Comparison of ENCODE assay signal across 7 cellular contexts in genomic region chr6:27495386-27496135, GRCh38. TPM values are rescaled to one million over a fixed set of nuclear protein-coding genes. Genes with fewer than 3 reads are reported as not detected.
DNase-seq lines count a peak whose midpoint lies in the region; ATAC-seq, FAIRE-seq and TF ChIP-seq lines count a peak whose summit lies in the region.

No MANE protein-coding gene starts in this region.

- peaks cover 26% of the 10 kb centered on the region for H3K27me3 Mint-ChIP-seq in activated CD4-positive, alpha-beta T cell treated with anti-CD3 and anti-CD28 coated beads for 36 hours
- H3K27me3 Mint-ChIP-seq in naive B cell, result peaks cover 34 to 59% (median 57%) of the 10 kb centered on the region in 3 donors

- no peaks in the 10 kb centered on the region for H3K79me2 ChIP-seq in endothelial cell of umbilical vein (ENCODE audit: control insufficient read depth, insufficient read depth, low read length)

- H3K9me1 ChIP-seq in endothelial cell of umbilical vein (replicated peaks; ENCODE audit: control insufficient read depth, extremely low read depth, insufficient read depth, low read length), result no peaks in the 10 kb centered on the region

- peak overlapping the region; percentile 98 for H3K4me2 ChIP-seq in endothelial cell of umbilical vein (ENCODE audit: insufficient read depth, low read length)

- DNase-seq in HS-5 (ENCODE audit: low read depth), result peak; percentile 78
- peak; percentile 89 for DNase-seq in activated CD4-positive, alpha-beta T cell treated with anti-CD3 and anti-CD28 coated beads for 36 hours
- peak; percentile 58 for DNase-seq in endothelial cell of umbilical vein (ENCODE audit: low read depth, low spot score)
- no peak for DNase-seq in naive B cell

- H4K20me1 ChIP-seq in endothelial cell of umbilical vein (replicated peaks; ENCODE audit: control insufficient read depth, extremely low read depth, insufficient read depth, low read length), result no peaks in the 10 kb centered on the region

- no peaks in the 10 kb centered on the region for H3K36me3 ChIP-seq in endothelial cell of umbilical vein (ENCODE audit: control insufficient read depth in 2 of 2, extremely low read depth in 1 of 2, insufficient read depth in 2 of 2, low read length in 2 of 2)
- H3K36me3 ChIP-seq in thymus (ENCODE audit: control insufficient read depth, insufficient read depth), result no peaks in the 10 kb centered on the region

- peak; percentile 88 for FAIRE-seq in endothelial cell of umbilical vein (lab: Jason Lieb, UNC)

- H3K9me3 ChIP-seq in endothelial cell of umbilical vein (replicated peaks; ENCODE audit: control insufficient read depth, insufficient read depth, low read length) (no peaks in the 10 kb centered on the region), thymus (ENCODE audit: control insufficient read depth) (peaks cover 1% of the 10 kb centered on the region)

- 8% methylated on average over 34 of the region's 34 CpGs for WGBS in thymus

- POLR2A ChIA-PET in activated CD4-positive, alpha-beta T cell treated with anti-CD3 and anti-CD28 coated beads for 36 hours (lab: Charles Lee), result no interaction called here
- POLR2A ChIA-PET in endothelial cell of umbilical vein (lab: Charles Lee), result interaction anchor here (0.5 kb wide), 1 partner anchor 22 kb away, joined by 5 read pairs; no protein-coding TSS in a partner anchor

- peak overlapping the region; percentile 99 for H2AFZ ChIP-seq in endothelial cell of umbilical vein (ENCODE audit: low read depth, low read length)

- dilution Hi-C loops in endothelial cell of umbilical vein (cut with MboI; ENCODE audit: extremely low pct_ligation_motif_present, low sequenced_read_pairs), result no loop called here

- H3K4me3 ChIP-seq in endothelial cell of umbilical vein (replicated peaks in 1 of 3; ENCODE audit: insufficient read depth in 1 of 3, low read depth in 1 of 3, low read length in 3 of 3), result peak overlapping the region; percentile 44 to 84 (median 82)
- H3K4me3 ChIP-seq in thymus (ENCODE audit: low read length), result peak overlapping the region; percentile 17

- H3K36me3 Mint-ChIP-seq in activated CD4-positive, alpha-beta T cell treated with anti-CD3 and anti-CD28 coated beads for 36 hours (ENCODE audit: low read depth), result peaks cover 3% of the 10 kb centered on the region
- H3K36me3 Mint-ChIP-seq in naive B cell, result peaks cover 7 to 9% of the 10 kb centered on the region in 2 donors

- H3K27me3 ChIP-seq in endothelial cell of umbilical vein (ENCODE audit: control insufficient read depth in 2 of 2, insufficient read depth in 2 of 2, low read length in 2 of 2), result peaks cover 11 to 23% of the 10 kb centered on the region in 2 experiments
- H3K27me3 ChIP-seq in thymus (ENCODE audit: control insufficient read depth, insufficient read depth), result peaks cover 22% of the 10 kb centered on the region

- peak in 1 of 2 donors; percentile 5 for TF ChIP-seq CTCF in endothelial cell of umbilical vein (IDR thresholded peaks at IDR 0.05; ENCODE audit: extremely low read depth in 1 of 2, insufficient read depth in 1 of 2, low read depth in 1 of 2, low read length in 2 of 2)

- no peaks in the 10 kb centered on the region for H3K9me3 Mint-ChIP-seq in activated CD4-positive, alpha-beta T cell treated with anti-CD3 and anti-CD28 coated beads for 36 hours (ENCODE audit: low read depth)
- peaks cover 0 to 19% (median 10%) of the 10 kb centered on the region in 7 donors for H3K9me3 Mint-ChIP-seq in naive B cell

- H3K4me3 Mint-ChIP-seq in activated CD4-positive, alpha-beta T cell treated with anti-CD3 and anti-CD28 coated beads for 36 hours, result peak overlapping the region; percentile 79
- peak overlapping the region; percentile 42 to 89 (median 77) for H3K4me3 Mint-ChIP-seq in naive B cell

- peak overlapping the region; percentile 29 for H3K27ac Mint-ChIP-seq in activated CD4-positive, alpha-beta T cell treated with anti-CD3 and anti-CD28 coated beads for 36 hours
- H3K27ac Mint-ChIP-seq in naive B cell, result peak overlapping the region in 3 of 6 donors; percentile 56 to 90 (median 66)

- intact Hi-C loops in activated CD4-positive, alpha-beta T cell treated with anti-CD3 and anti-CD28 coated beads for 36 hours (cut with DNase I, micrococcal nuclease), result loop anchor here in 1 of 2 experiments (1.0 kb wide), 1 partner anchor 16 kb away; no protein-coding TSS in a partner anchor
- intact Hi-C loops in endothelial cell of umbilical vein (cut with micrococcal nuclease), result loop anchor here (1.0 to 5.0 kb wide), 5 partner anchors 8 to 318 kb away; partner anchors contain the start of gene POM121L2

- BruUV-seq in endothelial cell of umbilical vein (replicated peaks; lab: Mats Ljungman, UMichigan), result TSS peak; percentile 100

- TF ChIP-seq POLR2A in endothelial cell of umbilical vein (IDR thresholded peaks at IDR 0.05; ENCODE audit: low read depth, low read length), result no peak

- H3K4me1 Mint-ChIP-seq in activated CD4-positive, alpha-beta T cell treated with anti-CD3 and anti-CD28 coated beads for 36 hours, result peaks cover 17% of the 10 kb centered on the region
- H3K4me1 Mint-ChIP-seq in naive B cell, result peaks cover 10 to 17% (median 10%) of the 10 kb centered on the region in 3 donors

- no peak overlapping the region for H3K27ac ChIP-seq in endothelial cell of umbilical vein (ENCODE audit: insufficient read depth, low read depth, low read length)
- H3K27ac ChIP-seq in thymus (ENCODE audit: low read depth), result no peak overlapping the region

- H3K9ac ChIP-seq in endothelial cell of umbilical vein (replicated peaks; ENCODE audit: extremely low read depth, insufficient read depth, low read length), result peak overlapping the region; percentile 60

- H3K4me1 ChIP-seq in endothelial cell of umbilical vein (ENCODE audit: control insufficient read depth, extremely low read depth, insufficient read depth, low read length) (peaks cover 7% of the 10 kb centered on the region), thymus (ENCODE audit: control insufficient read depth, insufficient read depth, low read length) (peaks cover 3% of the 10 kb centered on the region)

- CTCF ChIA-PET in activated CD4-positive, alpha-beta T cell treated with anti-CD3 and anti-CD28 coated beads for 36 hours (lab: Charles Lee), result interaction anchor here (0.6 to 1.5 kb wide), 3 partner anchors 23 to 232 kb away, joined by 3 to 5 read pairs (median 3); partner anchors contain the start of gene ZNF184
- CTCF ChIA-PET in endothelial cell of umbilical vein (lab: Charles Lee), result interaction anchor here (1.5 kb wide), 1 partner anchor 14 kb away, joined by 4 read pairs; no protein-coding TSS in a partner anchor

- ATAC-seq in GM18511 (IDR thresholded peaks at IDR 0.05; ENCODE audit: unreplicated experiment), result peak; percentile 59
- peak; percentile 90 for ATAC-seq in activated CD4-positive, alpha-beta T cell treated with anti-CD3 and anti-CD28 coated beads for 36 hours
- peak; percentile 37 to 65 for ATAC-seq in naive B cell (ENCODE audit: low read depth in 2 of 2)
- ATAC-seq in GM21723 (IDR thresholded peaks at IDR 0.05; ENCODE audit: unreplicated experiment), result no peak

TF ChIP-seq in endothelial cell of umbilical vein, 7 proteins besides CTCF, POLR2A, EP300 and RAD21:
- no peak for TF ChIP-seq POLR2AphosphoS5 (IDR thresholded peaks at IDR 0.05; ENCODE audit: insufficient read depth, low read depth, low read length)
- no peak for TF ChIP-seq GATA2 (IDR thresholded peaks at IDR 0.05; ENCODE audit: insufficient read depth, insufficient read length, low read depth, low read length)
- no peak for TF ChIP-seq EZH2 (IDR thresholded peaks at IDR 0.05; ENCODE audit: borderline replicate concordance, low read depth, low read length, severe bottlenecking)
- TF ChIP-seq JUN (IDR thresholded peaks at IDR 0.05; ENCODE audit: borderline replicate concordance, insufficient read depth, insufficient read length, low read depth), result no peak
- no peak for TF ChIP-seq MYC (IDR thresholded peaks at IDR 0.05; ENCODE audit: low read depth, low read length)

RNA-seq across cellular contexts. Expression of gene ZNF184, which starts 22.7 kb away (rescaled TPM):
- 10 to 100 TPM; 11.8 to 14.5 TPM for total RNA-seq in activated CD4-positive, alpha-beta T cell treated with anti-CD3 and anti-CD28 coated beads for 36 hours
- 5.4 and 6.5 TPM in 2 replicates for total RNA-seq in endothelial cell of umbilical vein
- polyA plus RNA-seq in endothelial cell of umbilical vein (1.4 and 1.6 TPM in 2 replicates), naive B cell (ENCODE audit: low read depth in 6 of 6) (10 to 100 TPM in 4 of 6 donors, 1 to 10 TPM in 2; 2.8 to 12.3 (median 11.2) TPM), thymus (6.8 TPM)
- polyA plus RNA-seq in endothelial cell of umbilical vein (2011; cell fraction: cytosol; rRNA removed), result 2.6 and 3.0 TPM in 2 replicates
- 3.1 and 4.1 TPM in 2 replicates for polyA plus RNA-seq in endothelial cell of umbilical vein (2011; cell fraction: nucleus; rRNA removed)
- 3.7 and 5.0 TPM in 2 replicates for polyA plus RNA-seq in endothelial cell of umbilical vein (2012)
- polyA minus RNA-seq in endothelial cell of umbilical vein, result 3.0 and 5.5 TPM in 2 replicates
- polyA minus RNA-seq in endothelial cell of umbilical vein (2011; cell fraction: cytosol; rRNA and poly(A)+ RNA removed), result 3.2 TPM
- 3.3 and 4.7 TPM in 2 replicates for polyA minus RNA-seq in endothelial cell of umbilical vein (2011; cell fraction: nucleus; rRNA and poly(A)+ RNA removed)
